In genomic region chr4:140816806-140817205, GRCh38 we compare ENCODE assay signal across 22 cellular contexts.
DNase-seq lines count a peak whose midpoint lies in the region; ATAC-seq and TF ChIP-seq lines count a peak whose summit lies in the region.
"Had no signal": no experiment of that assay in that cellular context is flagged by ENCODE, and none has a peak within 500 bp of the region (broad histone marks: within the 10 kb centered on the region; RNA-seq: fewer than 3 reads in every experiment).

No MANE protein-coding gene starts in this region.

- no peaks in the 10 kb centered on the region for H4K20me1 ChIP-seq in GM23338 (replicated peaks; ENCODE audit: insufficient read depth)

- H3K27ac Mint-ChIP-seq in GM23338 = peak overlapping the region; percentile 14; the same call in 1 of the 2 replicates
- H3K27ac Mint-ChIP-seq in WTC11 = no peak overlapping the region
- H3K27ac Mint-ChIP-seq: CD4-positive, alpha-beta memory T cell had no signal

- intact Hi-C loops in left lung (cut with DNase I) = no loop called here

- H3K27me3 ChIP-seq in GM23338 (ENCODE audit: insufficient read depth) (no peaks in the 10 kb centered on the region), left lung (no peaks in the 10 kb centered on the region)

- H3K4me3 Mint-ChIP-seq in GM23338 (no peak overlapping the region), WTC11 (no peak overlapping the region)
- H3K4me3 Mint-ChIP-seq in activated T-cell treated with anti-CD3 and anti-CD28 coated beads, Interleukin-2, amount 50 U/mL, for 4 hours = no peak overlapping the region
- H3K4me3 Mint-ChIP-seq: CD4-positive, alpha-beta memory T cell had no signal

- H3K36me3 ChIP-seq in GM23338 (ENCODE audit: insufficient read depth) = no peaks in the 10 kb centered on the region
- no peaks in the 10 kb centered on the region for H3K36me3 ChIP-seq in left lung

- CTCF ChIA-PET in WTC11 (lab: Charles Lee) = interaction anchor here (0.6 to 1.1 kb wide), 2 partner anchors 20 to 60 kb away, joined by 3 to 4 read pairs; no protein-coding TSS in a partner anchor

- no peaks in the 10 kb centered on the region for H3K9me2 ChIP-seq in GM23338 (ENCODE audit: insufficient read depth)

- peak; percentile 43 for DNase-seq in COR-L47 (lab: John Stamatoyannopoulos, UW)
- DNase-seq in GM23338 (ENCODE audit: low spot score) = no peak
- no peak for DNase-seq in WTC11 (ENCODE audit: low spot score)
- DNase-seq in iPS DF 4.7 (ENCODE audit: extremely low read depth, low spot score) = peak; percentile 11
- no peak for DNase-seq in activated T-cell treated with anti-CD3 and anti-CD28 coated beads, Interleukin-2, amount 50 U/mL, for 4 hours
- DNase-seq in left lung = no peak
- DNase-seq: C1 segment of cervical spinal cord; Caco-2; CD4-positive, alpha-beta memory T cell; GDM1; KBM-7; NCI-H1105 treated with DMSO at 0.1 percent for 48 hours; NCI-H1694; NCI-H2029 treated with DMSO at 0.1 percent for 48 hours; NCI-H446 treated with DMSO at 0.1 percent for 48 hours; NCI-H526; PC-9; Right ventricle myocardium superior; SW 1271 had no signal

- POLR2A ChIA-PET in WTC11 (lab: Charles Lee) = no interaction called here

- H3F3A ChIP-seq in GM23338 (replicated peaks; ENCODE audit: low read depth) = no peaks in the 10 kb centered on the region

- H3K9me3 Mint-ChIP-seq in GM23338 = peaks cover 9% of the 10 kb centered on the region; the same call in 1 of the 3 replicates
- peaks cover 6% of the 10 kb centered on the region for H3K9me3 Mint-ChIP-seq in WTC11
- H3K9me3 Mint-ChIP-seq in activated T-cell treated with anti-CD3 and anti-CD28 coated beads, Interleukin-2, amount 50 U/mL, for 4 hours = peaks cover 4% of the 10 kb centered on the region

- H3K4me3 ChIP-seq in GM23338 (no peak overlapping the region), left lung (no peak overlapping the region)
- H3K4me3 ChIP-seq: GM12878, PC-9 had no signal

- ATAC-seq in GM23338 (peak; percentile 46; the same call in 1 of the 3 replicates), WTC11 (peak; percentile 75), GM19351 (IDR thresholded peaks at IDR 0.05; ENCODE audit: unreplicated experiment) (no peak), left lung (no peak)
- no peak for ATAC-seq in activated T-cell treated with anti-CD3 and anti-CD28 coated beads, Interleukin-2, amount 50 U/mL, for 4 hours
- ATAC-seq: GM12878, HCT116 had no signal

- peaks cover 21% of the 10 kb centered on the region for H3K4me1 Mint-ChIP-seq in GM23338
- H3K4me1 Mint-ChIP-seq in WTC11 = peaks cover 26% of the 10 kb centered on the region
- H3K4me1 Mint-ChIP-seq in activated T-cell treated with anti-CD3 and anti-CD28 coated beads, Interleukin-2, amount 50 U/mL, for 4 hours (ENCODE audit: low read depth) = no peaks in the 10 kb centered on the region
- H3K4me1 Mint-ChIP-seq: CD4-positive, alpha-beta memory T cell had no signal

- H3K27ac ChIP-seq in GM23338 (ENCODE audit: low read depth) (no peak overlapping the region), left lung (no peak overlapping the region)
- H3K27ac ChIP-seq: PC-9 had no signal

- no peaks in the 10 kb centered on the region for H3K4me1 ChIP-seq in GM23338 (ENCODE audit: insufficient read depth)
- no peaks in the 10 kb centered on the region for H3K4me1 ChIP-seq in left lung
- H3K4me1 ChIP-seq: Caco-2 had no signal

- H3K36me3 Mint-ChIP-seq in GM23338 (ENCODE audit: low read depth) (no peaks in the 10 kb centered on the region), WTC11 (peaks cover under 1% of the 10 kb centered on the region; the same call in 1 of the 2 replicates)
- H3K36me3 Mint-ChIP-seq in activated T-cell treated with anti-CD3 and anti-CD28 coated beads, Interleukin-2, amount 50 U/mL, for 4 hours (ENCODE audit: insufficient read depth) = no peaks in the 10 kb centered on the region
- H3K36me3 Mint-ChIP-seq: CD4-positive, alpha-beta memory T cell had no signal

- H3K79me2 ChIP-seq in GM23338 (replicated peaks; ENCODE audit: insufficient read depth) = no peaks in the 10 kb centered on the region

- peak overlapping the region; percentile 5; the same call in 1 of the 2 replicates for H2AFZ ChIP-seq in GM23338
- H2AFZ ChIP-seq: PC-9 had no signal

- no peaks in the 10 kb centered on the region for H3K9me3 ChIP-seq in left lung
- H3K9me3 ChIP-seq: Caco-2 had no signal

- no peak for TF ChIP-seq CTCF in GM23338 (conservative IDR thresholded peaks at IDR 0.05; ENCODE audit: low read depth in 2 of 2)
- TF ChIP-seq CTCF in WTC11 (IDR thresholded peaks at IDR 0.05) = no peak
- no peak for TF ChIP-seq CTCF in left lung (IDR thresholded peaks at IDR 0.05)

- H3K27me3 Mint-ChIP-seq in GM23338 (ENCODE audit: insufficient read depth, low read depth, poor library complexity) (peaks cover 2% of the 10 kb centered on the region), WTC11 (ENCODE audit: low read depth) (no peaks in the 10 kb centered on the region; the same call in 1 of the 2 replicates)
- H3K27me3 Mint-ChIP-seq in activated T-cell treated with anti-CD3 and anti-CD28 coated beads, Interleukin-2, amount 50 U/mL, for 4 hours (ENCODE audit: low read depth) = peaks cover 3% of the 10 kb centered on the region

- no peak overlapping the region for H3K4me2 ChIP-seq in GM23338
- H3K4me2 ChIP-seq: PC-9 had no signal

TF ChIP-seq in GM23338, 12 proteins besides CTCF, POLR2A, EP300 and RAD21 (continues in another document):
- TF ChIP-seq CREB1 (CRISPR knock-in tag; IDR thresholded peaks at IDR 0.05; ENCODE audit: low read depth) (no peak), STAT1 (IDR thresholded peaks at IDR 0.05; ENCODE audit: unreplicated experiment) (no peak), NANOG (IDR thresholded peaks at IDR 0.05; ENCODE audit: borderline replicate concordance) (no peak), ZNF114 (CRISPR knock-in tag; IDR thresholded peaks at IDR 0.05) (no peak), EZH2 (IDR thresholded peaks at IDR 0.05; ENCODE audit: low read depth, unreplicated experiment) (no peak), ZNF331 (CRISPR knock-in tag; IDR thresholded peaks at IDR 0.05; ENCODE audit: low read depth) (no peak), JUNB (IDR thresholded peaks at IDR 0.05; ENCODE audit: unreplicated experiment) (no peak), EZH2phosphoT487 (IDR thresholded peaks at IDR 0.05; ENCODE audit: unreplicated experiment) (no peak)

TF ChIP-seq in WTC11, 78 proteins besides CTCF, POLR2A, EP300 and RAD21 (continues in another document):
- TF ChIP-seq TEAD1 (CRISPR knock-in tag; IDR thresholded peaks at IDR 0.05) (no peak), JAZF1 (CRISPR knock-in tag; IDR thresholded peaks at IDR 0.05) (no peak), MYBL2 (CRISPR knock-in tag; IDR thresholded peaks at IDR 0.05) (no peak), TP53 (CRISPR knock-in tag; IDR thresholded peaks at IDR 0.05) (no peak), E2F1 (CRISPR knock-in tag; IDR thresholded peaks at IDR 0.05) (no peak), ATF2 (CRISPR knock-in tag; IDR thresholded peaks at IDR 0.05; ENCODE audit: borderline replicate concordance, low read depth) (no peak), ESRRA (CRISPR knock-in tag; IDR thresholded peaks at IDR 0.05; ENCODE audit: borderline replicate concordance) (no peak), ATF3 (CRISPR knock-in tag; conservative IDR thresholded peaks at IDR 0.05) (no peak), NFATC4 (CRISPR knock-in tag; IDR thresholded peaks at IDR 0.05) (no peak), ZNF121 (CRISPR knock-in tag; IDR thresholded peaks at IDR 0.05) (no peak), FOXK1 (CRISPR knock-in tag; IDR thresholded peaks at IDR 0.05) (no peak), USF2 (CRISPR knock-in tag; IDR thresholded peaks at IDR 0.05) (no peak)
- TF ChIP-seq, protein P1, sequence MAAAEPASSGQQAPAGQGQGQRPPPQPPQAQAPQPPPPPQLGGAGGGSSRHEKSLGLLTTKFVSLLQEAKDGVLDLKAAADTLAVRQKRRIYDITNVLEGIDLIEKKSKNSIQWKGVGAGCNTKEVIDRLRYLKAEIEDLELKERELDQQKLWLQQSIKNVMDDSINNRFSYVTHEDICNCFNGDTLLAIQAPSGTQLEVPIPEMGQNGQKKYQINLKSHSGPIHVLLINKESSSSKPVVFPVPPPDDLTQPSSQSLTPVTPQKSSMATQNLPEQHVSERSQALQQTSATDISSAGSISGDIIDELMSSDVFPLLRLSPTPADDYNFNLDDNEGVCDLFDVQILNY (CRISPR knock-in tag; IDR thresholded peaks at IDR 0.05) = no peak

Comparison
In these comparisons a context has a peak if more than half of its experiments do, and no peak if none do; other contexts are left out.
1. DNase-seq: peak in COR-L47 (single experiment) and iPS DF 4.7 (single experiment); none in GM23338 (single experiment), WTC11 (single experiment), activated T-cell treated with anti-CD3 and anti-CD28 coated beads, Interleukin-2, amount 50 U/mL, for 4 hours (single experiment) and left lung (0 of 2).
2. ATAC-seq: peak in GM23338 (single experiment) and WTC11 (single experiment); none in activated T-cell treated with anti-CD3 and anti-CD28 coated beads, Interleukin-2, amount 50 U/mL, for 4 hours (0 of 2), GM19351 (single experiment) and left lung (single experiment).